In the genomic region with DNA sequence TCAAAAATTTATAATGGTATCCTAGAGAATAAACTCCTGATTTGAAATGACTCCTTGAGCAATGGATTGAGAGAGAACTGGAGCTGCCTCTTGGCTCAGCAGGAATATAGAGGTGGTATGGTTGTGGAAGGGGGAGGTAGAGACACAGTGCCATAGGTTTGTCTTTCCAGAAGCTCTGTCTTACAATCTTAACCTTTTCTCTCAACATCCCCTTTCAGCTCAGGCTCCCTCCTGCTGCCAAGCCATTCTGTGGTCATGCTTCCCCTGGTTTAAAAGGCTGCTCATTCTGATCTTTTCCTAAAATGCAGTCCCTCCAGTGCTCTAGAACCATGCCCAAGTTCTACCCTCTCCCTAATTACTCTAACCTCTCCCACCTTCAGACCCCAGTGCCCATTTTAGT, we compare ENCODE assay signal across 29 cellular contexts.
"Had no signal": no experiment of that assay in that cellular context is flagged by ENCODE, and none has a peak within 500 bp of the region (broad histone marks: within the 10 kb centered on the region; RNA-seq: fewer than 3 reads in every experiment).

No MANE protein-coding gene starts in this region.

- H3K27ac ChIP-seq: adrenal gland, body of pancreas, coronary artery, dorsolateral prefrontal cortex had no signal

- H3K9me3 Mint-ChIP-seq: activated CD4-positive, alpha-beta T cell treated with anti-CD3 and anti-CD28 coated beads, Interleukin-2, amount 10 ng/mL, durations not matched to agents 7 days and 5 days; activated naive CD4-positive, alpha-beta T cell treated with anti-CD3 and anti-CD28 coated beads for 36 hours; activated naive CD4-positive, alpha-beta T cell treated with anti-CD3 and anti-CD28 coated beads, Interleukin-2, amount 50 U/mL, for 24 hours; activated naive CD8-positive, alpha-beta T cell treated with anti-CD3 and anti-CD28 coated beads for 36 hours; activated naive CD8-positive, alpha-beta T cell treated with anti-CD3 and anti-CD28 coated beads, Interleukin-2, amount 50 U/mL, for 24 hours; activated T-cell treated with anti-CD3 and anti-CD28 coated beads, Interleukin-2, amount 50 U/mL, for 4 hours; activated T-helper 2 cell treated with anti-CD3 and anti-CD28 coated beads, Interferon-gamma antibody, Interleukin-2, Interleukin-4, amounts not matched to agents 10 μg/mL and 5 μg/mL and 100 μg/mL, durations not matched to agents 14 hours and 24 hours and 36 hours; dendritic cell treated with granulocyte-macrophage colony-stimulating factor and Interleukin-4, amounts not matched to agents 40 ng/mL and 50 ng/mL, for 4 days; endodermal cell; T-helper 2 cell treated with Interferon-gamma antibody and Interleukin-4, amounts not matched to agents 5 μg/mL and 100 μg/mL, for 36 hours had no signal

- H3K4me1 ChIP-seq: adrenal gland, body of pancreas had no signal

- H3K9me3 ChIP-seq: adrenal gland, body of pancreas had no signal

- H3K4me3 Mint-ChIP-seq: activated CD4-positive, alpha-beta T cell treated with anti-CD3 and anti-CD28 coated beads, Interleukin-2, amount 10 ng/mL, durations not matched to agents 7 days and 5 days; activated CD8-positive, alpha-beta T cell treated with anti-CD3 and anti-CD28 coated beads for 36 hours; activated naive CD4-positive, alpha-beta T cell treated with anti-CD3 and anti-CD28 coated beads for 36 hours; activated naive CD4-positive, alpha-beta T cell treated with anti-CD3 and anti-CD28 coated beads, Interleukin-2, amount 50 U/mL, for 24 hours; activated naive CD8-positive, alpha-beta T cell treated with anti-CD3 and anti-CD28 coated beads for 36 hours; activated naive CD8-positive, alpha-beta T cell treated with anti-CD3 and anti-CD28 coated beads, Interleukin-2, amount 50 U/mL, for 24 hours; activated T-cell treated with anti-CD3 and anti-CD28 coated beads, Interleukin-2, amount 50 U/mL, for 4 hours; dendritic cell treated with granulocyte-macrophage colony-stimulating factor and Interleukin-4, amounts not matched to agents 40 ng/mL and 50 ng/mL, for 4 days; endodermal cell; T-helper 17 cell; T-helper 2 cell treated with Interferon-gamma antibody and Interleukin-4, amounts not matched to agents 5 μg/mL and 100 μg/mL, for 36 hours had no signal

- DNase-seq: activated CD4-positive, alpha-beta T cell treated with anti-CD3 and anti-CD28 coated beads for 1 hour; activated CD4-positive, alpha-beta T cell treated with anti-CD3 and anti-CD28 coated beads for 4 hours; activated CD4-positive, alpha-beta T cell treated with anti-CD3 and anti-CD28 coated beads, Interleukin-2, amount 10 ng/mL, durations not matched to agents 7 days and 5 days; activated CD4-positive, alpha-beta T cell treated with anti-CD3 and anti-CD28 coated beads, Interleukin-2, amount 50 U/mL, for 4 hours; activated CD8-positive, alpha-beta memory T cell treated with anti-CD3 and anti-CD28 coated beads for 24 hours; activated CD8-positive, alpha-beta T cell treated with anti-CD3 and anti-CD28 coated beads for 36 hours; activated effector memory CD4-positive, alpha-beta T cell treated with anti-CD3 and anti-CD28 coated beads, Interleukin-2, amount 50 U/mL, for 16 hours; activated naive CD4-positive, alpha-beta T cell treated with anti-CD3 and anti-CD28 coated beads for 36 hours; activated naive CD8-positive, alpha-beta T cell treated with anti-CD3 and anti-CD28 coated beads for 36 hours; activated naive CD8-positive, alpha-beta T cell treated with anti-CD3 and anti-CD28 coated beads, Interleukin-2, amount 50 U/mL, for 24 hours; activated T-cell treated with anti-CD3 and anti-CD28 coated beads, Interleukin-2, amount 50 U/mL, for 4 hours; adrenal gland; amygdala; aorta; body of pancreas; caudate nucleus; dorsolateral prefrontal cortex; effector memory CD4-positive, alpha-beta T cell; endodermal cell; foreskin fibroblast; head of caudate nucleus; T-helper 1 cell; T-helper 17 cell; T1000 had no signal

- H3K36me3 Mint-ChIP-seq: activated naive CD8-positive, alpha-beta T cell treated with anti-CD3 and anti-CD28 coated beads for 36 hours had no signal

- H3K4me1 Mint-ChIP-seq: activated CD4-positive, alpha-beta T cell treated with anti-CD3 and anti-CD28 coated beads, Interleukin-2, amount 10 ng/mL, durations not matched to agents 7 days and 5 days; activated naive CD4-positive, alpha-beta T cell treated with anti-CD3 and anti-CD28 coated beads, Interleukin-2, amount 50 U/mL, for 24 hours; activated naive CD8-positive, alpha-beta T cell treated with anti-CD3 and anti-CD28 coated beads for 36 hours; activated naive CD8-positive, alpha-beta T cell treated with anti-CD3 and anti-CD28 coated beads, Interleukin-2, amount 50 U/mL, for 24 hours; T-helper 17 cell had no signal

- H3K27ac Mint-ChIP-seq: activated CD4-positive, alpha-beta T cell treated with anti-CD3 and anti-CD28 coated beads, Interleukin-2, amount 10 ng/mL, durations not matched to agents 7 days and 5 days; activated CD8-positive, alpha-beta T cell treated with anti-CD3 and anti-CD28 coated beads for 36 hours; activated naive CD4-positive, alpha-beta T cell treated with anti-CD3 and anti-CD28 coated beads for 36 hours; activated naive CD4-positive, alpha-beta T cell treated with anti-CD3 and anti-CD28 coated beads, Interleukin-2, amount 50 U/mL, for 24 hours; activated naive CD8-positive, alpha-beta T cell treated with anti-CD3 and anti-CD28 coated beads for 36 hours; activated naive CD8-positive, alpha-beta T cell treated with anti-CD3 and anti-CD28 coated beads, Interleukin-2, amount 50 U/mL, for 24 hours; activated T-helper 2 cell treated with anti-CD3 and anti-CD28 coated beads, Interferon-gamma antibody, Interleukin-2, Interleukin-4, amounts not matched to agents 10 μg/mL and 5 μg/mL and 100 μg/mL, durations not matched to agents 14 hours and 24 hours and 36 hours; dendritic cell treated with granulocyte-macrophage colony-stimulating factor and Interleukin-4, amounts not matched to agents 40 ng/mL and 50 ng/mL, for 4 days; endodermal cell; T-helper 17 cell; T-helper 2 cell treated with Interferon-gamma antibody and Interleukin-4, amounts not matched to agents 5 μg/mL and 100 μg/mL, for 36 hours had no signal

- H3K36me3 ChIP-seq: adrenal gland had no signal

- H3K27me3 Mint-ChIP-seq: activated CD4-positive, alpha-beta T cell treated with anti-CD3 and anti-CD28 coated beads, Interleukin-2, amount 10 ng/mL, durations not matched to agents 7 days and 5 days; activated CD8-positive, alpha-beta T cell treated with anti-CD3 and anti-CD28 coated beads for 36 hours; activated naive CD4-positive, alpha-beta T cell treated with anti-CD3 and anti-CD28 coated beads, Interleukin-2, amount 50 U/mL, for 24 hours; activated naive CD8-positive, alpha-beta T cell treated with anti-CD3 and anti-CD28 coated beads for 36 hours; T-helper 17 cell had no signal

- H3K4me3 ChIP-seq: adrenal gland, body of pancreas, coronary artery, dorsolateral prefrontal cortex had no signal

- H3K27me3 ChIP-seq: adrenal gland, body of pancreas, dorsolateral prefrontal cortex had no signal
